In genomic region chr20:56358600-56359211, GRCh38 we compare ENCODE assay signal across 8 cellular contexts. TPM values are rescaled to one million over a fixed set of nuclear protein-coding genes. Genes with fewer than 3 reads are reported as not detected.
A peak's percentile ranks its signal among the peaks of the same experiment; 100 is the strongest.
DNase-seq lines count a peak whose midpoint lies in the region; ATAC-seq and TF ChIP-seq lines count a peak whose summit lies in the region.

TSS of gene FAM210B (plus strand) at chr20:56358974. CDS start at chr20:56359006, 32 bp downstream.

- peak within 1 kb of the TSS; percentile 82 for H3K4me3 Mint-ChIP-seq in activated CD4-positive, alpha-beta T cell treated with anti-CD3 and anti-CD28 coated beads for 36 hours
- peak within 1 kb of the TSS; percentile 90 for H3K4me3 Mint-ChIP-seq in chondrocyte (ENCODE audit: unreplicated experiment)

- H3K4me1 Mint-ChIP-seq in activated CD4-positive, alpha-beta T cell treated with anti-CD3 and anti-CD28 coated beads for 36 hours: peaks cover 17% of the 10 kb centered on the region
- H3K4me1 Mint-ChIP-seq in chondrocyte (ENCODE audit: low read depth): peaks cover 20% of the 10 kb centered on the region

- H3K27me3 Mint-ChIP-seq in activated CD4-positive, alpha-beta T cell treated with anti-CD3 and anti-CD28 coated beads for 36 hours: no peaks in the 10 kb centered on the region
- peaks cover 4% of the 10 kb centered on the region for H3K27me3 Mint-ChIP-seq in chondrocyte (ENCODE audit: low read depth)

- H3K4me3 ChIP-seq in kidney epithelial cell (ENCODE audit: low read depth, low read length): peak within 1 kb of the TSS; percentile 77

- H3K27ac Mint-ChIP-seq in activated CD4-positive, alpha-beta T cell treated with anti-CD3 and anti-CD28 coated beads for 36 hours: peak within 1 kb of the TSS; percentile 58
- H3K27ac Mint-ChIP-seq in chondrocyte (ENCODE audit: unreplicated experiment): peak within 1 kb of the TSS; percentile 84

- H3K36me3 ChIP-seq in kidney epithelial cell (ENCODE audit: control insufficient read depth, insufficient read depth, low read length): no peaks in the 10 kb centered on the region

- POLR2A ChIA-PET in activated CD4-positive, alpha-beta T cell treated with anti-CD3 and anti-CD28 coated beads for 36 hours (lab: Charles Lee): interaction anchor here (0.8 to 1.3 kb wide), 4 partner anchors 10 to 110 kb away, joined by 3 to 5 read pairs (median 4); partner anchors contain the start of genes AURKA, CSTF1 and RTF2

- no peaks in the 10 kb centered on the region for H3K27me3 ChIP-seq in kidney epithelial cell (ENCODE audit: control insufficient read depth, insufficient read depth, low read length)

- CTCF ChIA-PET in activated CD4-positive, alpha-beta T cell treated with anti-CD3 and anti-CD28 coated beads for 36 hours (lab: Charles Lee): interaction anchor here (0.5 to 2.1 kb wide), 5 partner anchors 8 to 196 kb away, joined by 3 to 6 read pairs (median 3); partner anchors contain the start of gene AURKA

- intact Hi-C loops in activated CD4-positive, alpha-beta T cell treated with anti-CD3 and anti-CD28 coated beads for 36 hours (cut with DNase I, micrococcal nuclease): loop anchor here in 1 of 2 experiments (1.0 to 2.0 kb wide), 3 partner anchors 34 to 110 kb away; partner anchors contain the start of genes AURKA, CSTF1 and RTF2

- H3K9me3 Mint-ChIP-seq in activated CD4-positive, alpha-beta T cell treated with anti-CD3 and anti-CD28 coated beads for 36 hours (ENCODE audit: low read depth): no peaks in the 10 kb centered on the region
- no peaks in the 10 kb centered on the region for H3K9me3 Mint-ChIP-seq in chondrocyte (ENCODE audit: low read depth)

- ATAC-seq in GM18909 (IDR thresholded peaks at IDR 0.05; ENCODE audit: poor library complexity, unreplicated experiment): peak; percentile 96
- peak; percentile 93 for ATAC-seq in HG03159 (IDR thresholded peaks at IDR 0.05; ENCODE audit: unreplicated experiment)
- peak; percentile 100 for ATAC-seq in activated CD4-positive, alpha-beta T cell treated with anti-CD3 and anti-CD28 coated beads for 36 hours

- DNase-seq in ACHN (peak; percentile 87), NCI-H345 (lab: John Stamatoyannopoulos, UW) (peak; percentile 95), chondrocyte (ENCODE audit: low spot score) (no peak), kidney epithelial cell (ENCODE audit: low read depth) (peak; percentile 53)
- DNase-seq in activated CD4-positive, alpha-beta T cell treated with anti-CD3 and anti-CD28 coated beads for 36 hours: peak; percentile 90
- peak; percentile 87 for DNase-seq in stimulated activated CD4-positive, alpha-beta T cell treated with anti-CD3 and anti-CD28 coated beads, Interleukin-15, amount 100 ng/mL, for 24 hours

- in situ Hi-C loops in ACHN (cut with HindIII; ENCODE audit: low pct_ligation_motif_present, low pct_unique_long_range_greater_than_20kb, low sequenced_read_pairs): no loop called here

- no peak for TF ChIP-seq CTCF in chondrocyte (IDR thresholded peaks at IDR 0.05)
- no peak for TF ChIP-seq CTCF in kidney epithelial cell (IDR thresholded peaks at IDR 0.05; ENCODE audit: insufficient read depth, low read length, poor library complexity, severe bottlenecking)

- no peaks in the 10 kb centered on the region for H3K36me3 Mint-ChIP-seq in activated CD4-positive, alpha-beta T cell treated with anti-CD3 and anti-CD28 coated beads for 36 hours (ENCODE audit: low read depth)
- H3K36me3 Mint-ChIP-seq in chondrocyte (ENCODE audit: low read depth): no peaks in the 10 kb centered on the region

RNA-seq across cellular contexts. Expression of gene FAM210B, which starts in this region (rescaled TPM):
- total RNA-seq in activated CD4-positive, alpha-beta T cell treated with anti-CD3 and anti-CD28 coated beads for 36 hours: 1 to 10 TPM; 4.5 to 4.8 TPM
- 32.2 to 44.0 TPM (median 32.6 TPM) in 3 replicates for total RNA-seq in chondrocyte
- 55.5 and 59.7 TPM in 2 replicates for total RNA-seq in kidney epithelial cell
